Comparison of ENCODE assay signal across 4 cellular contexts in genomic region chr5:34261020-34261419, GRCh38.
DNase-seq lines count a peak whose midpoint lies in the region; ATAC-seq, FAIRE-seq and TF ChIP-seq lines count a peak whose summit lies in the region.
"Not testable (repeated sequence)": the region's sequence is repeated elsewhere in the genome, so short reads cannot be mapped to it uniquely, and the experiment has no call there.

No MANE protein-coding gene starts in this region.

- H3K79me2 ChIP-seq in astrocyte (ENCODE audit: insufficient read depth, low read length): not testable (repeated sequence)

- not testable (repeated sequence) for H3K9me3 ChIP-seq in astrocyte (ENCODE audit: insufficient read depth, low read depth, low read length); pancreas

- H3K4me2 ChIP-seq in astrocyte (ENCODE audit: low read length): not testable (repeated sequence)

- H3K4me1 Mint-ChIP-seq in astrocyte (ENCODE audit: low read depth, unreplicated experiment): not testable (repeated sequence)

- H3K36me3 ChIP-seq in astrocyte (ENCODE audit: insufficient read depth, low read length); pancreas: not testable (repeated sequence)

- H3K27me3 ChIP-seq in astrocyte (ENCODE audit: insufficient read depth, low read length); pancreas: not testable (repeated sequence)

- not testable (repeated sequence) for H4K20me1 ChIP-seq in astrocyte (ENCODE audit: insufficient read depth, low read length)

- H3K27ac Mint-ChIP-seq in astrocyte (ENCODE audit: unreplicated experiment): not testable (repeated sequence)

- H3K36me3 Mint-ChIP-seq in astrocyte (ENCODE audit: low read depth, unreplicated experiment): not testable (repeated sequence)

- not testable (repeated sequence) for H3K9me3 Mint-ChIP-seq in astrocyte (ENCODE audit: unreplicated experiment)

- not testable (repeated sequence) for H3K4me3 Mint-ChIP-seq in astrocyte (ENCODE audit: unreplicated experiment)

- not testable (repeated sequence) for DNase-seq in GM19239 (ENCODE audit: insufficient read length, low spot score); astrocyte (ENCODE audit: low read depth); pancreas

- H3K27me3 Mint-ChIP-seq in astrocyte (ENCODE audit: low read depth, unreplicated experiment): not testable (repeated sequence)

- FAIRE-seq in GM19239 (lab: Jason Lieb, UNC) (peak; percentile 51), astrocyte (lab: Jason Lieb, UNC) (peak; percentile 78), pancreas (lab: Jason Lieb, UNC) (peak; percentile 32)

- H3K27ac ChIP-seq in astrocyte (ENCODE audit: low read depth, low read length); pancreas: not testable (repeated sequence)

- H3K4me3 ChIP-seq in astrocyte (ENCODE audit: insufficient read depth, low read depth, low read length); pancreas: not testable (repeated sequence)

- TF ChIP-seq CTCF in astrocyte (IDR thresholded peaks at IDR 0.05; ENCODE audit: insufficient read depth, low read depth, low read length); pancreas (IDR thresholded peaks at IDR 0.05): not testable (repeated sequence)

- peak; percentile 65 for ATAC-seq in HG02885 (IDR thresholded peaks at IDR 0.05; ENCODE audit: poor library complexity, unreplicated experiment)
- not testable (repeated sequence) for ATAC-seq in pancreas

- not testable (repeated sequence) for H2AFZ ChIP-seq in astrocyte (ENCODE audit: low read depth, low read length)

- 62% methylated on average over 3 of the region's 4 CpGs for WGBS in pancreas, 2 donors

- not testable (repeated sequence) for H3K9ac ChIP-seq in astrocyte (ENCODE audit: low read length)

- intact Hi-C loops in pancreas (cut with DNase I): not testable (repeated sequence)

- H3K4me1 ChIP-seq in astrocyte (ENCODE audit: insufficient read depth, low read length); pancreas: not testable (repeated sequence)
